In genomic region chr14:102584871-102585869, GRCh38 we compare ENCODE assay signal across 11 cellular contexts. TPM values are rescaled to one million over a fixed set of nuclear protein-coding genes. Genes with fewer than 3 reads are reported as not detected.
A peak's percentile ranks its signal among the peaks of the same experiment; 100 is the strongest.
DNase-seq lines count a peak whose midpoint lies in the region; ATAC-seq, FAIRE-seq and TF ChIP-seq lines count a peak whose summit lies in the region.
"Had no signal": no experiment of that assay in that cellular context is flagged by ENCODE, and none has a peak within 500 bp of the region (broad histone marks: within the 10 kb centered on the region; RNA-seq: fewer than 3 reads in every experiment).

No MANE protein-coding gene starts in this region.

- H3K79me2 ChIP-seq in mammary epithelial cell (ENCODE audit: insufficient read depth, low read length) (no peaks in the 10 kb centered on the region), keratinocyte (ENCODE audit: control insufficient read depth, insufficient read depth, low read length) (no peaks in the 10 kb centered on the region), smooth muscle cell (ENCODE audit: low read depth) (no peaks in the 10 kb centered on the region)

- peak; percentile 74 for DNase-seq in LoVo (ENCODE audit: low spot score)
- DNase-seq in mammary epithelial cell = no peak
- DNase-seq in keratinocyte (ENCODE audit: low read depth, low spot score) = no peak
- no peak for DNase-seq in smooth muscle cell (lab: John Stamatoyannopoulos, UW; ENCODE audit: unreplicated experiment)
- DNase-seq in activated effector memory CD4-positive, alpha-beta T cell treated with anti-CD3 and anti-CD28 coated beads, Interleukin-2, amount 50 U/mL, for 16 hours = no peak
- no peak for DNase-seq in psoas muscle
- DNase-seq: activated naive CD8-positive, alpha-beta T cell treated with anti-CD3 and anti-CD28 coated beads, Interleukin-2, amount 10 ng/mL, durations not matched to agents 7 days and 5 days; CD8-positive, alpha-beta memory T cell; NCI-H510A had no signal

- no TSS peak for BruUV-seq in mammary epithelial cell (replicated peaks; lab: Mats Ljungman, UMichigan)

- no peak overlapping the region for H3K9ac ChIP-seq in mammary epithelial cell (ENCODE audit: insufficient read depth, low read length)
- peak overlapping the region; percentile 54 for H3K9ac ChIP-seq in keratinocyte (ENCODE audit: control insufficient read depth, extremely low read depth, insufficient read depth, low read length)
- peak overlapping the region; percentile 68 for H3K9ac ChIP-seq in smooth muscle cell (ENCODE audit: low read depth)

- H3K9me3 ChIP-seq in mammary epithelial cell (replicated peaks; ENCODE audit: insufficient read depth, low read length) (no peaks in the 10 kb centered on the region), keratinocyte (ENCODE audit: control insufficient read depth, low read depth, low read length) (no peaks in the 10 kb centered on the region), smooth muscle cell (replicated peaks; ENCODE audit: low read depth) (no peaks in the 10 kb centered on the region), psoas muscle (no peaks in the 10 kb centered on the region)

- WGBS in mammary epithelial cell (ENCODE audit: low coverage, missing lambda C conversion rate) = 91% methylated on average over 19 of the region's 24 CpGs
- WGBS in smooth muscle cell (ENCODE audit: low lambda C conversion rate) = 25% methylated on average over 24 of the region's 24 CpGs
- WGBS in psoas muscle, 3 donors = 70 to 75% (median 72%) methylated on average over 24 of the region's 24 CpGs

- no peak for TF ChIP-seq CTCF in mammary epithelial cell (conservative IDR thresholded peaks at IDR 0.05 in 1 of 2, IDR thresholded peaks at IDR 0.05 in 1 of 2; ENCODE audit: extremely low read depth in 1 of 2, insufficient read depth in 1 of 2, low read depth in 1 of 2, low read length in 2 of 2)
- no peak for TF ChIP-seq CTCF in keratinocyte (optimal IDR thresholded peaks at IDR 0.05 in 1 of 3, IDR thresholded peaks at IDR 0.05 in 1 of 3, conservative IDR thresholded peaks at IDR 0.05 in 1 of 3; ENCODE audit: extremely low read depth in 1 of 3, insufficient read depth in 2 of 3, low read length in 3 of 3)
- no peak for TF ChIP-seq CTCF in smooth muscle cell (IDR thresholded peaks at IDR 0.05; ENCODE audit: borderline replicate concordance, insufficient read depth, poor library complexity, severe bottlenecking)
- TF ChIP-seq CTCF in psoas muscle (IDR thresholded peaks at IDR 0.05) = no peak

- in situ Hi-C loops in mammary epithelial cell (cut with MboI; ENCODE audit: low sequenced_read_pairs in 2 of 2) = no loop called here

- H4K20me1 ChIP-seq in mammary epithelial cell (ENCODE audit: insufficient read depth, low read length) (no peaks in the 10 kb centered on the region), keratinocyte (ENCODE audit: control insufficient read depth, extremely low read depth, insufficient read depth, low read length) (no peaks in the 10 kb centered on the region), smooth muscle cell (ENCODE audit: low read depth) (no peaks in the 10 kb centered on the region)

- H3K4me3 ChIP-seq in mammary epithelial cell (replicated peaks in 1 of 3; ENCODE audit: insufficient read depth in 1 of 3, low read depth in 2 of 3, low read length in 3 of 3) = no peak overlapping the region
- H3K4me3 ChIP-seq in keratinocyte (ENCODE audit: control insufficient read depth in 2 of 3, extremely low read depth in 1 of 3, insufficient read depth in 2 of 3, low read depth in 1 of 3, low read length in 3 of 3) = no peak overlapping the region
- H3K4me3 ChIP-seq in smooth muscle cell = no peak overlapping the region
- H3K4me3 ChIP-seq in psoas muscle = no peak overlapping the region

- no peak overlapping the region for H3K4me2 ChIP-seq in mammary epithelial cell (ENCODE audit: insufficient read depth, low read depth, low read length)
- H3K4me2 ChIP-seq in keratinocyte (ENCODE audit: control insufficient read depth, extremely low read depth, insufficient read depth, low read depth, low read length) = peak overlapping the region; percentile 44
- peak overlapping the region; percentile 60 for H3K4me2 ChIP-seq in smooth muscle cell

- no peak overlapping the region for H3K27ac ChIP-seq in mammary epithelial cell (ENCODE audit: insufficient read depth, low read depth, low read length)
- H3K27ac ChIP-seq in keratinocyte (ENCODE audit: control insufficient read depth, insufficient read depth, low read length) = peak overlapping the region; percentile 64
- peak overlapping the region; percentile 81 for H3K27ac ChIP-seq in smooth muscle cell (ENCODE audit: low read depth)
- no peak overlapping the region for H3K27ac ChIP-seq in psoas muscle
- H3K27ac ChIP-seq: HL-60 had no signal

- peaks cover 28% of the 10 kb centered on the region for H3F3A ChIP-seq in smooth muscle cell (ENCODE audit: low read depth)

- TF ChIP-seq POLR2A in GM18505 (IDR thresholded peaks at IDR 0.05; ENCODE audit: borderline replicate concordance, extremely low read depth, insufficient read depth, insufficient read length) = no peak

- no peaks in the 10 kb centered on the region for H3K9me1 ChIP-seq in keratinocyte (ENCODE audit: control insufficient read depth, extremely low read depth, insufficient read depth, low read length)

- peak overlapping the region; percentile 2 for H2AFZ ChIP-seq in mammary epithelial cell (ENCODE audit: low read depth, low read length)
- H2AFZ ChIP-seq in keratinocyte (ENCODE audit: control insufficient read depth, low read length) = peak overlapping the region; percentile 88
- peak overlapping the region; percentile 72 for H2AFZ ChIP-seq in smooth muscle cell (ENCODE audit: low read depth)

- peak; percentile 58 for FAIRE-seq in keratinocyte (lab: Jason Lieb, UNC)

- intact Hi-C loops in mammary epithelial cell (cut with micrococcal nuclease) = no loop called here
- intact Hi-C loops in psoas muscle (cut with DNase I) = no loop called here

- dilution Hi-C loops in mammary epithelial cell (cut with HindIII; ENCODE audit: low sequenced_read_pairs) = loop anchor here (5.0 kb wide), 1 partner anchor 43 kb away; no protein-coding TSS in a partner anchor
- dilution Hi-C loops in keratinocyte (cut with MboI; ENCODE audit: extremely low pct_ligation_motif_present, low sequenced_read_pairs) = no loop called here

- H3K4me1 ChIP-seq in mammary epithelial cell (ENCODE audit: insufficient read depth, low read length) (peaks cover 14% of the 10 kb centered on the region), keratinocyte (ENCODE audit: control insufficient read depth, extremely low read depth, insufficient read depth, low read length) (peaks cover 24% of the 10 kb centered on the region), smooth muscle cell (ENCODE audit: low read depth) (peaks cover 11% of the 10 kb centered on the region), psoas muscle (no peaks in the 10 kb centered on the region)

- H3K27me3 ChIP-seq in mammary epithelial cell (ENCODE audit: insufficient read depth, low read length) (no peaks in the 10 kb centered on the region), keratinocyte (ENCODE audit: control insufficient read depth, extremely low read depth, insufficient read depth, low read length) (no peaks in the 10 kb centered on the region), smooth muscle cell (ENCODE audit: low read depth) (no peaks in the 10 kb centered on the region), psoas muscle (ENCODE audit: insufficient read depth in 3 of 3, low read length in 2 of 3) (peaks cover 0 to 7% (median 0%) of the 10 kb centered on the region in 3 donors)

- H3K36me3 ChIP-seq in mammary epithelial cell (ENCODE audit: insufficient read depth, low read length) (no peaks in the 10 kb centered on the region), keratinocyte (ENCODE audit: control insufficient read depth in 2 of 2, extremely low read depth in 1 of 2, insufficient read depth in 2 of 2, low read length in 2 of 2) (no peaks in the 10 kb centered on the region), smooth muscle cell (ENCODE audit: low read depth) (no peaks in the 10 kb centered on the region), psoas muscle (ENCODE audit: insufficient read depth in 1 of 2, low read depth in 1 of 2) (no peaks in the 10 kb centered on the region)

- CTCF ChIA-PET in mammary epithelial cell (lab: Charles Lee; ENCODE audit: low non-redundant PET) = no interaction called here

- ATAC-seq in psoas muscle (no peak), GM18505 (IDR thresholded peaks at IDR 0.05; ENCODE audit: unreplicated experiment) (no peak)

RNA-seq across cellular contexts. Expression of gene RCOR1, which starts 7.3 kb away (rescaled TPM):
- 10 to 100 TPM; 18.7 to 45.6 TPM for total RNA-seq in mammary epithelial cell
- polyA plus RNA-seq in mammary epithelial cell = 24.6 TPM
- 40.4 TPM for polyA minus RNA-seq in mammary epithelial cell
- polyA plus RNA-seq in keratinocyte = 19.7 to 29.8 TPM (median 27.0 TPM) in 3 replicates
- 23.3 TPM for polyA plus RNA-seq in keratinocyte (2011; ENCODE audit: low read depth)
- polyA plus RNA-seq in keratinocyte (2011; cell fraction: cytosol; rRNA removed) = 16.1 and 28.6 TPM in 2 replicates
- polyA plus RNA-seq in keratinocyte (2011; cell fraction: nucleus; rRNA removed) = 35.0 and 41.8 TPM in 2 replicates
- 21.3 and 21.9 TPM in 2 replicates for polyA plus RNA-seq in keratinocyte (2012; ENCODE audit: low replicate concordance)
- polyA minus RNA-seq in keratinocyte = 18.8 to 39.6 TPM (median 26.1 TPM) in 3 replicates
- polyA minus RNA-seq in keratinocyte (2011; cell fraction: cytosol; rRNA and poly(A)+ RNA removed) = 17.8 TPM
- 30.0 and 53.4 TPM in 2 replicates for polyA minus RNA-seq in keratinocyte (2011; cell fraction: nucleus; rRNA and poly(A)+ RNA removed)
- 25.7 and 29.3 TPM in 2 replicates for total RNA-seq in smooth muscle cell
- polyA plus RNA-seq in smooth muscle cell = 4.4 and 5.5 TPM in 2 replicates
- 10 to 100 TPM; 11.6 to 17.7 (median 15.8) TPM for total RNA-seq in psoas muscle
- polyA plus RNA-seq in psoas muscle = 10 to 100 TPM in 1 of 3 donors, 1 to 10 TPM in 2; 6.0 to 14.3 (median 8.2) TPM

Comparison
In these comparisons a context has a peak if more than half of its experiments do, and no peak if none do; other contexts are left out.
1. H2AFZ ChIP-seq: peak in every context shown above with its lines; median percentile 88 in keratinocyte; 72 in smooth muscle cell; 2 in mammary epithelial cell.
2. H3K27ac ChIP-seq: peak in keratinocyte (single experiment) and smooth muscle cell (single experiment); none in mammary epithelial cell (single experiment) and psoas muscle (single experiment).